ENCODE assay signal across 29 cellular contexts in genomic region chr6:43472515-43472914, GRCh38. TPM values are rescaled to one million over a fixed set of nuclear protein-coding genes. Genes with fewer than 3 reads are reported as not detected.
"Had no signal": no experiment of that assay in that cellular context is flagged by ENCODE, and none has a peak within 500 bp of the region (broad histone marks: within the 10 kb centered on the region; RNA-seq: fewer than 3 reads in every experiment).

No MANE protein-coding gene starts in this region.

- DNase-seq: stimulated activated CD4-positive, alpha-beta T cell treated with anti-CD3 and anti-CD28 coated beads, Interleukin-2, amount 100 ng/mL, for 48 hours; stimulated activated CD4-positive, alpha-beta T cell treated with anti-CD3 and anti-CD28 coated beads, Interleukin-4, amount 100 ng/mL, for 1 hour; stimulated activated CD4-positive, alpha-beta T cell treated with anti-CD3 and anti-CD28 coated beads, Interleukin-4, amount 100 ng/mL, for 24 hours; stimulated activated CD4-positive, alpha-beta T cell treated with anti-CD3 and anti-CD28 coated beads, Interleukin-4, amount 100 ng/mL, for 4 hours; stimulated activated CD8-positive, alpha-beta memory T cell treated with anti-CD3 and anti-CD28 coated beads, Interleukin-4, amount 100 ng/mL, for 48 hours; stimulated activated naive B cell treated with anti-CD40 and anti-IgM and Interleukin-4, amounts not matched to agents 10 μg/mL and 1 μg/mL and 100 μg/mL, for 72 hours; stimulated activated naive CD4-positive, alpha-beta T cell; stimulated activated naive CD4-positive, alpha-beta T cell treated with Interleukin-2 at 50 U/mL for 16 hours; stimulated activated naive CD8-positive, alpha-beta T cell treated with anti-CD3 and anti-CD28 coated beads, Interleukin-15, amount 100 ng/mL, for 72 hours; stimulated activated naive CD8-positive, alpha-beta T cell treated with anti-CD3 and anti-CD28 coated beads, Interleukin-15, Interleukin-2, amounts not matched to agents 100 U/mL and 50 U/mL, for 24 hours; stomach; substantia nigra; testis; thyroid gland; tibial artery; transverse colon; trophoblast cell; upper lobe of left lung; upper lobe of right lung; uterus had no signal

- H3K27ac ChIP-seq: stomach, suprapubic skin, testis, thoracic aorta, thyroid gland, tibial artery, tibial nerve, transverse colon, upper lobe of left lung, upper lobe of right lung, uterus, vagina had no signal

- H3K36me3 ChIP-seq: stomach, suprapubic skin, thoracic aorta, thyroid gland, tibial artery, tibial nerve, transverse colon, upper lobe of left lung, upper lobe of right lung, uterus, vagina had no signal

- H3K27me3 ChIP-seq: testis, thyroid gland, upper lobe of left lung, uterus, vagina had no signal

- H3K4me3 ChIP-seq: stomach, suprapubic skin, testis, thoracic aorta, thyroid gland, tibial artery, tibial nerve, transverse colon, upper lobe of left lung, upper lobe of right lung, uterus, vagina had no signal

- H3K4me1 ChIP-seq: testis, upper lobe of right lung, uterus, vagina had no signal

- H3K9me3 ChIP-seq: stomach, suprapubic skin, testis, thoracic aorta, thyroid gland, tibial artery, tibial nerve, transverse colon, upper lobe of left lung, upper lobe of right lung, uterus, vagina had no signal

- FAIRE-seq: urothelium cell line had no signal

- ATAC-seq: stimulated activated effector memory CD8-positive, alpha-beta T cell treated with anti-CD3 and anti-CD28 coated beads, Interleukin-12 subunit alpha, Interleukin-12 subunit beta, amount 100 ng/mL, for 72 hours; stimulated activated memory B cell treated with anti-CD40 and anti-IgM and Interleukin-4, amounts not matched to agents 10 μg/mL and 1 μg/mL and 100 μg/mL, for 72 hours; stimulated activated naive B cell treated with anti-CD40 and anti-IgM and Interleukin-4, amounts not matched to agents 10 μg/mL and 1 μg/mL and 100 μg/mL, for 72 hours; stimulated activated naive CD8-positive, alpha-beta T cell treated with anti-CD3 and anti-CD28 coated beads, Interleukin-15, amount 100 ng/mL, for 72 hours; stimulated activated naive CD8-positive, alpha-beta T cell treated with anti-CD3 and anti-CD28 coated beads, Interleukin-15, Interleukin-2, amounts not matched to agents 100 U/mL and 50 U/mL, for 24 hours; upper lobe of right lung had no signal

RNA-seq across cellular contexts. Expression of gene DLK2, which starts 17.2 kb away (rescaled TPM):
- total RNA-seq: subcutaneous adipose tissue, thoracic aorta had no signal

RNA-seq across cellular contexts. Expression of gene LRRC73, which starts 37.6 kb away (rescaled TPM):
- total RNA-seq: urinary bladder, vagina had no signal
